In the genomic region with DNA sequence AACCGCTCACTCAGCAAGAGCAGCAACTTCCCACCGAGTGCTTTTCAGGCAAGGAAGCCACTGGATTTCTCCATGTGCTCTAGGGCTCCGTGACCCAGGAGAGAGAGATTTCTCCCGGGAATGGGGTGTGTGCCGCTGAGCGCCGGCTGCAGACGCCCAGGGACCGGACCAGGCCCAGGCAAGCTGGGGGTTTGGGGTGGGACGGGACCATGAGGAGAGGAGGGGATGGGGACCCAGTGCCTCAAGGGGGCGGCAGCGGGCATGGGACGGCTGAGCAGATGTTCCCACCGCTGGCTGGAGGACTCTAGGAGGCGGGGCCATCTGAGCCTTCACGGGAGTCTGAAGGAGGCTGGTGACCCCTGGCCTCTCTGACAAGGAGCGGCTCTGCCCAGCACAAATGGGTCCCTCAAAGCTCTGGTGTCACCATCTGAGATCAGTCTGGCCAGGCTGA, we compare ENCODE assay signal across 1 cellular context.
TF ChIP-seq lines count a peak whose summit lies in the region.

No MANE protein-coding gene starts in this region.

TF ChIP-seq in GM23338, 12 proteins besides CTCF, POLR2A, EP300 and RAD21 (continued from another document):
- no peak for TF ChIP-seq POLR2AphosphoS5 (IDR thresholded peaks at IDR 0.05; ENCODE audit: low read depth)
- TF ChIP-seq ZNF114 (CRISPR knock-in tag; IDR thresholded peaks at IDR 0.05) = no peak
